In the genomic region with DNA sequence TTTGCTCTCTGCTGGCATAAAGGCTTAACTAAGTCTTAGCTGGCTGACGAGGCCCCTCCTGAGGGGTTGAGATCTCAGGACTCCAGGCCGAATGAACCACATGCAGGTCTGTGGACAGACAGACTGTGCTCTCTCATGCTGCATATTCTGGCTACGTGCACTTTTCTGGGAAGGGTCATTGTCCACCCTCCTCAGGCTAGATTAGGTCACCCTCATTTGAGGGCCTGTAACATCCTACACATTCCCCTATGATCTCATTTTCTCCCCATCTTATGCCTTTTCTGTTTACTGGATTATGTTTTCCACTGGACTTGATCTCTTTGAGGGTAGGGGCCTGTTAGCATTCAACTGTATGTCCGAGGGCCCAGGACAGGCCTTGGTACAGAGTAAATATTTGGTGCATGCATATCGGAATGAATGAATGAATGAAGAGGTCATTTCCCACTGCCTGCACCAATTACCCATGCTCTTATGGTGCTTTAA, we compare ENCODE assay signal across 21 cellular contexts.
"Had no signal": no experiment of that assay in that cellular context is flagged by ENCODE, and none has a peak within 500 bp of the region (broad histone marks: within the 10 kb centered on the region; RNA-seq: fewer than 3 reads in every experiment).

No MANE protein-coding gene starts in this region.

- H3K4me1 ChIP-seq: pancreas, testis had no signal

- H3K4me3 ChIP-seq: lung, pancreas, smooth muscle cell, testis, tibial nerve had no signal

- H3K9me3 Mint-ChIP-seq: effector memory CD8-positive, alpha-beta T cell; natural killer cell; stimulated activated memory B cell treated with anti-CD40 and anti-IgM and Interleukin-4, amounts not matched to agents 10 μg/mL and 1 μg/mL and 100 μg/mL, for 72 hours; stimulated activated naive CD8-positive, alpha-beta T cell treated with anti-CD3 and anti-CD28 coated beads, Interleukin-15, Interleukin-2, amounts not matched to agents 100 ng/mL and 50 ng/mL, for 24 hours had no signal

- DNase-seq: effector memory CD8-positive, alpha-beta T cell; erythroblast; foreskin melanocyte; head of caudate nucleus; hippocampal formation; left colon; left ventricle myocardium superior; mesenchymal stem cell; natural killer cell; occipital lobe; pancreas; right cardiac atrium; stimulated activated CD4-positive, alpha-beta T cell treated with anti-CD3 and anti-CD28 coated beads, Interleukin-4, amount 100 ng/mL, for 1 hour; stimulated activated CD8-positive, alpha-beta memory T cell treated with anti-CD3 and anti-CD28 coated beads, Interleukin-4, amount 100 ng/mL, for 48 hours; testis had no signal

- H3K27me3 ChIP-seq: pancreas, testis, tibial nerve had no signal

- H3K27ac Mint-ChIP-seq: effector memory CD8-positive, alpha-beta T cell; natural killer cell; progenitor cell of endocrine pancreas; stimulated activated memory B cell treated with anti-CD40 and anti-IgM and Interleukin-4, amounts not matched to agents 10 μg/mL and 1 μg/mL and 100 μg/mL, for 72 hours; stimulated activated naive CD8-positive, alpha-beta T cell treated with anti-CD3 and anti-CD28 coated beads, Interleukin-15, Interleukin-2, amounts not matched to agents 100 ng/mL and 50 ng/mL, for 24 hours had no signal

- H3K9me3 ChIP-seq: pancreas, testis, tibial nerve had no signal

- H3K36me3 ChIP-seq: pancreas had no signal

- H3K4me3 Mint-ChIP-seq: effector memory CD8-positive, alpha-beta T cell; natural killer cell; stimulated activated memory B cell treated with anti-CD40 and anti-IgM and Interleukin-4, amounts not matched to agents 10 μg/mL and 1 μg/mL and 100 μg/mL, for 72 hours; stimulated activated naive CD8-positive, alpha-beta T cell treated with anti-CD3 and anti-CD28 coated beads, Interleukin-15, Interleukin-2, amounts not matched to agents 100 ng/mL and 50 ng/mL, for 24 hours had no signal

- H3K27me3 Mint-ChIP-seq: effector memory CD8-positive, alpha-beta T cell; progenitor cell of endocrine pancreas; stimulated activated memory B cell treated with anti-CD40 and anti-IgM and Interleukin-4, amounts not matched to agents 10 μg/mL and 1 μg/mL and 100 μg/mL, for 72 hours; stimulated activated naive CD8-positive, alpha-beta T cell treated with anti-CD3 and anti-CD28 coated beads, Interleukin-15, Interleukin-2, amounts not matched to agents 100 ng/mL and 50 ng/mL, for 24 hours had no signal

- H3K36me3 Mint-ChIP-seq: natural killer cell had no signal

- ATAC-seq: effector memory CD8-positive, alpha-beta T cell; left colon; left ventricle myocardium superior; natural killer cell; pancreas; right cardiac atrium; stimulated activated memory B cell treated with anti-CD40 and anti-IgM and Interleukin-4, amounts not matched to agents 10 μg/mL and 1 μg/mL and 100 μg/mL, for 72 hours had no signal

- H3K27ac ChIP-seq: pancreas, testis had no signal
